ENCODE assay signal across 11 cellular contexts in the genomic region with DNA sequence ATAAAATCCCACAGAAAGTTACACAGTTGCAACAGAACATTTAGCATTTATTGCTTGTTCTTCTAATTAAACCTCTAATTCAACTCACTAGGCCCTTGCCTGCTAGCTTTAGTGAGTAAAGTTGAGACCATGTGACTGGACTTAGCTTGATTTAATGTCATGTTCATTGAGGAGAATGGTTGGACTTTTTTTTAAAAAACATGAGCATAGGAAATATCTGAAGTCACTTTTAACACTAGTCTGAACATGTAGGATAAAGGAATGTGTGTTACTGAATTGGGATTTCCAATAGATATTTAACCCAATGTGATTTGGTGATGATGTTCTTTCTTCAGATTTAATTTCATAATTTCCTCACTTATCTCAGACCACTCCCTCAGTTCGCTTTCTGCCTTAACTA. TPM values are rescaled to one million over a fixed set of nuclear protein-coding genes. Genes with fewer than 3 reads are reported as not detected.
DNase-seq lines count a peak whose midpoint lies in the region; ATAC-seq, FAIRE-seq and TF ChIP-seq lines count a peak whose summit lies in the region.
"Had no signal": no experiment of that assay in that cellular context is flagged by ENCODE, and none has a peak within 500 bp of the region (broad histone marks: within the 10 kb centered on the region; RNA-seq: fewer than 3 reads in every experiment).

No MANE protein-coding gene starts in this region.

- peak overlapping the region; percentile 71 for H3K4me3 Mint-ChIP-seq in T-helper 2 cell treated with Interferon-gamma antibody and Interleukin-4, amounts not matched to agents 5 μg/mL and 100 μg/mL, for 36 hours
- H3K4me3 Mint-ChIP-seq in activated T-helper 17 cell treated with anti-CD3 and anti-CD28 coated beads, Interleukin-2, amount 50 U/mL, for 72 hours: peak overlapping the region; percentile 78
- peak overlapping the region in 9 of 10 donors; percentile 55 to 83 (median 74) for H3K4me3 Mint-ChIP-seq in naive thymus-derived CD8-positive, alpha-beta T cell

- H3K9me3 Mint-ChIP-seq in T-helper 2 cell treated with Interferon-gamma antibody and Interleukin-4, amounts not matched to agents 5 μg/mL and 100 μg/mL, for 36 hours: no peaks in the 10 kb centered on the region
- no peaks in the 10 kb centered on the region for H3K9me3 Mint-ChIP-seq in activated T-helper 17 cell treated with anti-CD3 and anti-CD28 coated beads, Interleukin-2, amount 50 U/mL, for 72 hours
- H3K9me3 Mint-ChIP-seq in naive thymus-derived CD8-positive, alpha-beta T cell: no peaks in the 10 kb centered on the region

- no peak for ATAC-seq in activated T-helper 17 cell treated with anti-CD3 and anti-CD28 coated beads, Interleukin-2, amount 50 U/mL, for 72 hours (replicated peaks)
- ATAC-seq in naive thymus-derived CD8-positive, alpha-beta T cell: no peak

- no peak for TF ChIP-seq POLR2A in GM12892 (IDR thresholded peaks at IDR 0.05; ENCODE audit: low read depth, low read length)

- peaks cover 8% of the 10 kb centered on the region for H3K27me3 Mint-ChIP-seq in T-helper 2 cell treated with Interferon-gamma antibody and Interleukin-4, amounts not matched to agents 5 μg/mL and 100 μg/mL, for 36 hours (ENCODE audit: low read depth)
- no peaks in the 10 kb centered on the region for H3K27me3 Mint-ChIP-seq in activated T-helper 17 cell treated with anti-CD3 and anti-CD28 coated beads, Interleukin-2, amount 50 U/mL, for 72 hours
- H3K27me3 Mint-ChIP-seq in naive thymus-derived CD8-positive, alpha-beta T cell: no peaks in the 10 kb centered on the region

- peak overlapping the region; percentile 88 for H3K27ac Mint-ChIP-seq in T-helper 2 cell treated with Interferon-gamma antibody and Interleukin-4, amounts not matched to agents 5 μg/mL and 100 μg/mL, for 36 hours
- peak overlapping the region; percentile 85 for H3K27ac Mint-ChIP-seq in activated T-helper 17 cell treated with anti-CD3 and anti-CD28 coated beads, Interleukin-2, amount 50 U/mL, for 72 hours
- H3K27ac Mint-ChIP-seq in naive thymus-derived CD8-positive, alpha-beta T cell: peak overlapping the region in 7 of 10 donors; percentile 39 to 92 (median 76)

- no peaks in the 10 kb centered on the region for H3K36me3 Mint-ChIP-seq in T-helper 2 cell treated with Interferon-gamma antibody and Interleukin-4, amounts not matched to agents 5 μg/mL and 100 μg/mL, for 36 hours (ENCODE audit: low read depth)
- no peaks in the 10 kb centered on the region for H3K36me3 Mint-ChIP-seq in activated T-helper 17 cell treated with anti-CD3 and anti-CD28 coated beads, Interleukin-2, amount 50 U/mL, for 72 hours (ENCODE audit: low read depth)
- H3K36me3 Mint-ChIP-seq in naive thymus-derived CD8-positive, alpha-beta T cell: no peaks in the 10 kb centered on the region

- DNase-seq in T-helper 2 cell treated with Interferon-gamma antibody and Interleukin-4, amounts not matched to agents 5 μg/mL and 100 μg/mL, for 36 hours (ENCODE audit: low spot score): no peak
- no peak for DNase-seq in T-helper 2 cell
- no peak for DNase-seq in GM12892 (ENCODE audit: insufficient read length)
- DNase-seq in naive thymus-derived CD8-positive, alpha-beta T cell: no peak
- DNase-seq in stimulated activated CD4-positive, alpha-beta T cell treated with anti-CD3 and anti-CD28 coated beads, Interleukin-4, amount 100 ng/mL, for 24 hours: no peak
- DNase-seq in NCI-H1417 treated with DMSO at 0.1 percent for 48 hours (lab: John Stamatoyannopoulos, UW): no peak
- no peak for DNase-seq in hepatic stellate cell (ENCODE audit: low spot score)
- DNase-seq: 8988T, NCI-H187 treated with DMSO at 0.1 percent for 48 hours, NCI-H510A treated with DMSO at 0.1 percent for 48 hours had no signal

- peak; percentile 17 for FAIRE-seq in GM12892 (lab: Jason Lieb, UNC)

- POLR2A ChIA-PET in naive thymus-derived CD8-positive, alpha-beta T cell (lab: Charles Lee): interaction anchor here (1.4 kb wide), 1 partner anchor 26 kb away, joined by 6 read pairs; no protein-coding TSS in a partner anchor

- H3K4me1 Mint-ChIP-seq in T-helper 2 cell treated with Interferon-gamma antibody and Interleukin-4, amounts not matched to agents 5 μg/mL and 100 μg/mL, for 36 hours (ENCODE audit: low read depth): peaks cover 24% of the 10 kb centered on the region
- peaks cover 27% of the 10 kb centered on the region for H3K4me1 Mint-ChIP-seq in activated T-helper 17 cell treated with anti-CD3 and anti-CD28 coated beads, Interleukin-2, amount 50 U/mL, for 72 hours
- H3K4me1 Mint-ChIP-seq in naive thymus-derived CD8-positive, alpha-beta T cell: peaks cover 8 to 32% (median 16%) of the 10 kb centered on the region in 4 donors

RNA-seq across cellular contexts. Expression of a gene that starts 24.6 kb away (rescaled TPM):
- 49.8 TPM for polyA plus RNA-seq in GM12892 (2012; ENCODE audit: missing spikeins)
- 10 to 100 TPM; 22.3 to 29.1 TPM for total RNA-seq in activated T-helper 17 cell treated with anti-CD3 and anti-CD28 coated beads, Interleukin-2, amount 50 U/mL, for 72 hours
- total RNA-seq in naive thymus-derived CD8-positive, alpha-beta T cell: 10 to 100 TPM; 31.5 to 33.2 TPM
- 10 to 100 TPM in 2 of 3 donors, 1 to 10 TPM in 1; 9.0 to 30.8 (median 14.7) TPM for polyA plus RNA-seq in naive thymus-derived CD8-positive, alpha-beta T cell
